In the genomic region with DNA sequence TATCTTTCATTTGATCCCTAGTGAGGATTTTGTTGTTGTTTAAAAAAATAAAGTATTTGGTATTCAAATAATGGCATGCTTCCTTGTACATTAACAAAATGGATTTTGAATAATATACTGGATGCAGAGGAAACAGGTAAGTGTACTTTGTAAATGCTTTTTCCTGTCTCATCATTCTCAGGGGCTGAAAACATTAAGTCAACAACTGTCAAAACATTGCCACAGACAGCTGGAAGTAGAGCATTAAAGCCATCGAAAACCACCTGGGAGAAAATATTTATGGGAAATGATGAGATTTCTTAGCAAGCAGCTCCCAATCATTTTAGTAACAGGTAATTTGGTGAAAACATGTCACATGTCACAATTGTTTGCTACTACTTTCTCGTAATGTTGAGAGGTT, we compare ENCODE assay signal across 35 cellular contexts. TPM values are rescaled to one million over a fixed set of nuclear protein-coding genes. Genes with fewer than 3 reads are reported as not detected.
"Had no signal": no experiment of that assay in that cellular context is flagged by ENCODE, and none has a peak within 500 bp of the region (broad histone marks: within the 10 kb centered on the region; RNA-seq: fewer than 3 reads in every experiment).

No MANE protein-coding gene starts in this region.

- DNase-seq: hypothalamus; immature natural killer cell; islet precursor cell; left ventricle myocardium inferior; mesendoderm; naive B cell; natural killer cell; nephron progenitor cell; ovary; right lobe of liver; stimulated activated CD4-positive, alpha-beta T cell treated with anti-CD3 and anti-CD28 coated beads, Interleukin-1b, Interleukin-23, amount 100 ng/mL, for 48 hours; stimulated activated CD4-positive, alpha-beta T cell treated with anti-CD3 and anti-CD28 coated beads, Interleukin-2, amount 100 ng/mL, for 48 hours; stimulated activated CD4-positive, alpha-beta T cell treated with anti-CD3 and anti-CD28 coated beads, Interleukin-4, amount 100 ng/mL, for 4 hours; stimulated activated CD8-positive, alpha-beta memory T cell treated with anti-CD3 and anti-CD28 coated beads, Interleukin-4, amount 100 ng/mL, for 48 hours; stimulated activated naive CD4-positive, alpha-beta T cell treated with Interleukin-2 at 50 U/mL for 16 hours; stomach; testis; thyroid gland; transverse colon; upper lobe of left lung had no signal

- H3K4me2 ChIP-seq: smooth muscle cell had no signal

- ATAC-seq: natural killer cell; right lobe of liver; stimulated activated memory B cell treated with anti-CD40 and anti-IgM and Interleukin-4, amounts not matched to agents 10 μg/mL and 1 μg/mL and 100 μg/mL, for 72 hours had no signal

- H3K27ac ChIP-seq: left ventricle myocardium inferior, ovary, right atrium auricular region, right lobe of liver, stomach, testis, thyroid gland, transverse colon, upper lobe of left lung, vagina had no signal

- H3K4me1 ChIP-seq: left ventricle myocardium inferior, right atrium auricular region, right lobe of liver, stomach, testis, thyroid gland, transverse colon, upper lobe of left lung, vagina had no signal

- H3K9me3 ChIP-seq: ovary, right lobe of liver, testis, thyroid gland, transverse colon, upper lobe of left lung, vagina had no signal

- H3K27me3 ChIP-seq: ovary, right atrium auricular region, right lobe of liver, stomach, testis, thyroid gland, transverse colon, upper lobe of left lung, vagina had no signal

- H3K36me3 ChIP-seq: left ventricle myocardium inferior, ovary, right atrium auricular region, right lobe of liver, stomach, thyroid gland, transverse colon, upper lobe of left lung, vagina had no signal

- H3K4me3 ChIP-seq: left ventricle myocardium inferior, lung, ovary, right atrium auricular region, right lobe of liver, smooth muscle cell, stomach, testis, thyroid gland, transverse colon, upper lobe of left lung, vagina had no signal

RNA-seq across cellular contexts. Expression of gene TAS2R39, which starts 10.7 kb away (rescaled TPM):
- total RNA-seq: kidney epithelial cell, left ventricle myocardium inferior, lower leg skin, lung, mesothelial cell of epicardium, mononuclear cell, natural killer cell, omental fat pad, ovary, progenitor cell of endocrine pancreas, pulmonary artery endothelial cell, renal cortical epithelial cell, right atrium auricular region, right lobe of liver, skeletal muscle tissue, smooth muscle cell, stomach, testis, thyroid gland, transverse colon, upper lobe of left lung, urinary bladder, vagina had no signal
- polyA plus RNA-seq: immature natural killer cell, lung, ovary, smooth muscle cell, stomach, urinary bladder had no signal

RNA-seq across cellular contexts. Expression of gene TAS2R40, which starts 28.0 kb away (rescaled TPM):
- total RNA-seq: kidney epithelial cell, left ventricle myocardium inferior, lower leg skin, lung, mesothelial cell of epicardium, mononuclear cell, natural killer cell, omental fat pad, ovary, progenitor cell of endocrine pancreas, pulmonary artery endothelial cell, renal cortical epithelial cell, right atrium auricular region, right lobe of liver, skeletal muscle tissue, smooth muscle cell, stomach, testis, thyroid gland, transverse colon, upper lobe of left lung, urinary bladder, vagina had no signal
- polyA plus RNA-seq: immature natural killer cell, ovary, smooth muscle cell, stomach, urinary bladder had no signal
